In genomic region chr5:168992687-168993086, GRCh38 we compare ENCODE assay signal across 1 cellular context.
TF ChIP-seq lines count a peak whose summit lies in the region.

No MANE protein-coding gene starts in this region.

TF ChIP-seq in Ishikawa, 13 proteins besides CTCF, POLR2A, EP300 and RAD21 (continued from another document):
- TF ChIP-seq REST (IDR thresholded peaks at IDR 0.05; ENCODE audit: low read depth) (no peak), TAF1 (IDR thresholded peaks at IDR 0.05; ENCODE audit: low read depth) (no peak), NFIC (IDR thresholded peaks at IDR 0.05) (no peak), EGR1 (IDR thresholded peaks at IDR 0.05) (no peak), ZBTB7A (IDR thresholded peaks at IDR 0.05; ENCODE audit: low read depth) (no peak), FOXM1 (IDR thresholded peaks at IDR 0.05; ENCODE audit: borderline replicate concordance, low read depth) (no peak), CEBPB (IDR thresholded peaks at IDR 0.05) (no peak), USF1 (IDR thresholded peaks at IDR 0.05) (no peak), TEAD4 (IDR thresholded peaks at IDR 0.05) (no peak)
